ENCODE assay signal across 20 cellular contexts in genomic region chr10:31999261-31999660, GRCh38.
"Had no signal": no experiment of that assay in that cellular context is flagged by ENCODE, and none has a peak within 500 bp of the region (broad histone marks: within the 10 kb centered on the region; RNA-seq: fewer than 3 reads in every experiment).

No MANE protein-coding gene starts in this region.

- DNase-seq: activated CD4-positive, alpha-beta T cell treated with anti-CD3 and anti-CD28 coated beads for 1 hour; activated CD4-positive, alpha-beta T cell treated with anti-CD3 and anti-CD28 coated beads, Interleukin-2, amount 50 U/mL, for 4 hours; activated naive CD8-positive, alpha-beta T cell treated with anti-CD3 and anti-CD28 coated beads, Interleukin-2, amount 10 ng/mL, durations not matched to agents 7 days and 5 days; activated T-cell treated with anti-CD3 and anti-CD28 coated beads for 4 hours; colonic mucosa; endodermal cell; foreskin keratinocyte; glutamatergic neuron; hippocampal formation; kidney; left lung; nephron progenitor cell; occipital lobe; posterior cingulate gyrus; stimulated activated CD4-positive, alpha-beta T cell treated with anti-CD3 and anti-CD28 coated beads, Interleukin-1b, Interleukin-23, amount 100 ng/mL, for 48 hours; stimulated activated naive CD4-positive, alpha-beta T cell treated with Interleukin-2 at 50 U/mL for 16 hours; T-helper 2 cell; thyroid gland; WERI-Rb-1 had no signal

- H3K36me3 ChIP-seq: colonic mucosa, left lung, thyroid gland, WERI-Rb-1 had no signal

- H3K4me1 ChIP-seq: colonic mucosa, foreskin keratinocyte, left lung had no signal

- H3K9me3 ChIP-seq: colonic mucosa, left lung, thyroid gland had no signal

- H3K27me3 ChIP-seq: colonic mucosa, foreskin keratinocyte, left lung, thyroid gland had no signal

- H3K27ac ChIP-seq: colonic mucosa, epithelial cell of prostate, foreskin keratinocyte, left lung, thyroid gland, WERI-Rb-1 had no signal

- ATAC-seq: foreskin keratinocyte, left lung had no signal

- H3K4me3 ChIP-seq: colonic mucosa, left lung, thyroid gland had no signal
